ENCODE assay signal across 28 cellular contexts in genomic region chr6:143864234-143864633, GRCh38. TPM values are rescaled to one million over a fixed set of nuclear protein-coding genes. Genes with fewer than 3 reads are reported as not detected.
DNase-seq lines count a peak whose midpoint lies in the region; ATAC-seq, FAIRE-seq and TF ChIP-seq lines count a peak whose summit lies in the region.
"Had no signal": no experiment of that assay in that cellular context is flagged by ENCODE, and none has a peak within 500 bp of the region (broad histone marks: within the 10 kb centered on the region; RNA-seq: fewer than 3 reads in every experiment).

ZC2HC1B (plus strand) TSS chr6:143864474; CDS start chr6:143864540, 66 bp downstream.

- H2AFZ ChIP-seq in HepG2 (ENCODE audit: low read length) = no peak within 1 kb of the TSS

- H4K20me1 ChIP-seq in HepG2 (ENCODE audit: insufficient read depth, low read length) = no peaks in the 10 kb centered on the region

- FAIRE-seq in HepG2 (lab: Jason Lieb, UNC) = no peak
- FAIRE-seq: H54 had no signal

- no peaks in the 10 kb centered on the region for H3K9me3 Mint-ChIP-seq in endothelial cell (ENCODE audit: unreplicated experiment)
- H3K9me3 Mint-ChIP-seq in Calu3 (ENCODE audit: low read depth, unreplicated experiment) = no peaks in the 10 kb centered on the region
- H3K9me3 Mint-ChIP-seq: CD8-positive, alpha-beta memory T cell; HFFc6 had no signal

- no peaks in the 10 kb centered on the region for H3K79me2 ChIP-seq in HepG2 (ENCODE audit: insufficient read depth, low read length)

- no peaks in the 10 kb centered on the region for H3K4me1 Mint-ChIP-seq in endothelial cell (ENCODE audit: unreplicated experiment)
- H3K4me1 Mint-ChIP-seq in Calu3 (ENCODE audit: low read depth, unreplicated experiment) = no peaks in the 10 kb centered on the region
- H3K4me1 Mint-ChIP-seq: CD8-positive, alpha-beta memory T cell had no signal

- no peak within 1 kb of the TSS for H3K4me2 ChIP-seq in HepG2 (ENCODE audit: low read depth, low read length)

- TF ChIP-seq POLR2A in HepG2 (IDR thresholded peaks at IDR 0.05; ENCODE audit: insufficient read depth in 1 of 2, low read depth in 2 of 2, low read length in 2 of 2) (no peak), right lobe of liver (IDR thresholded peaks at IDR 0.05) (no peak)

- H3K9me3 ChIP-seq in HepG2 (ENCODE audit: low read length) (no peaks in the 10 kb centered on the region), right lobe of liver (no peaks in the 10 kb centered on the region)

- TF ChIP-seq RAD21 in HepG2 (CRISPR knock-in tag; IDR thresholded peaks at IDR 0.05) = no peak

- H3K4me1 ChIP-seq in HepG2 (ENCODE audit: insufficient read depth, low read length) (no peaks in the 10 kb centered on the region), right lobe of liver (no peaks in the 10 kb centered on the region), rectal smooth muscle tissue (ENCODE audit: control insufficient read depth, insufficient read depth, low read length) (peaks cover 7% of the 10 kb centered on the region)

- H3K4me3 ChIP-seq in HepG2 (replicated peaks in 1 of 3; ENCODE audit: insufficient read depth in 1 of 3, low read depth in 2 of 3, low read length in 3 of 3) = no peak within 1 kb of the TSS
- H3K4me3 ChIP-seq in right lobe of liver = no peak within 1 kb of the TSS
- H3K4me3 ChIP-seq in rectal smooth muscle tissue (ENCODE audit: low read length) = no peak within 1 kb of the TSS

- TF ChIP-seq CTCF in HepG2 (CRISPR knock-in tag; IDR thresholded peaks at IDR 0.05) = no peak
- no peak for TF ChIP-seq CTCF in right lobe of liver (IDR thresholded peaks at IDR 0.05)
- no peak for TF ChIP-seq CTCF in endothelial cell (IDR thresholded peaks at IDR 0.05; ENCODE audit: unreplicated experiment)
- TF ChIP-seq CTCF in Calu3 (IDR thresholded peaks at IDR 0.05; ENCODE audit: unreplicated experiment) = no peak

- in situ Hi-C loops in HepG2 (cut with HindIII; ENCODE audit: extremely low pct_ligation_motif_present, low pct_unique_long_range_greater_than_20kb) = no loop called here

- H3K36me3 Mint-ChIP-seq in endothelial cell (ENCODE audit: low read depth, unreplicated experiment) = peaks cover 30% of the 10 kb centered on the region
- H3K36me3 Mint-ChIP-seq in Calu3 (ENCODE audit: insufficient read depth, unreplicated experiment) = peaks cover 14% of the 10 kb centered on the region

- ATAC-seq in HepG2 (no peak), right lobe of liver (no peak), HG03469 (IDR thresholded peaks at IDR 0.05; ENCODE audit: unreplicated experiment) (no peak)
- ATAC-seq: PC-3 had no signal

- CTCF ChIA-PET in HepG2 (lab: Yijun Ruan, JAX; ENCODE audit: low intra/inter-chr PET ratio, low total read pairs) (no interaction called here), Calu3 (lab: Charles Lee) (no interaction called here)

- H3K27me3 Mint-ChIP-seq in endothelial cell (ENCODE audit: unreplicated experiment) (no peaks in the 10 kb centered on the region), Calu3 (ENCODE audit: unreplicated experiment) (no peaks in the 10 kb centered on the region)
- H3K27me3 Mint-ChIP-seq: CD8-positive, alpha-beta memory T cell had no signal

- H3K9ac ChIP-seq in HepG2 (ENCODE audit: insufficient read depth, low read depth, low read length) (no peak within 1 kb of the TSS), rectal smooth muscle tissue (ENCODE audit: low read length) (no peak within 1 kb of the TSS)

- no TSS peak for BruUV-seq in HepG2 (replicated peaks; lab: Mats Ljungman, UMichigan)
- BruUV-seq in Calu3 (replicated peaks; lab: Mats Ljungman, UMichigan) = no TSS peak

- DNase-seq in HepG2 (ENCODE audit: low spot score) (no peak), right lobe of liver (no peak), endothelial cell (ENCODE audit: low spot score) (no peak), Calu3 (no peak), DMS114 treated with DMSO at 0.1 percent for 48 hours (lab: John Stamatoyannopoulos, UW; ENCODE audit: unreplicated experiment) (no peak)
- no peak for DNase-seq in activated CD4-positive, alpha-beta T cell treated with anti-CD3 and anti-CD28 coated beads, Interleukin-2, amount 50 U/mL, for 4 hours
- DNase-seq: AML-193; C1 segment of cervical spinal cord; CD8-positive, alpha-beta memory T cell; DMS53; GDM1; HFFc6; KBM-7; MM.1S; NCI-H1048; NCI-H1417 treated with DMSO at 0.1 percent for 48 hours; NCI-H187 treated with DMSO at 0.1 percent for 48 hours; NCI-H2107; NCI-H446 treated with DMSO at 0.1 percent for 48 hours; NCI-H526 treated with DMSO at 0.1 percent for 48 hours; PC-3; SHP77 had no signal

- WGBS in HepG2 (ENCODE audit: low lambda C conversion rate) = 100% methylated on average over 1 of the region's 1 CpG
- 81% methylated on average over 1 of the region's 1 CpG for WGBS in right lobe of liver (ENCODE audit: insufficient coverage, low coverage, low lambda C conversion rate, missing lambda C conversion rate)

- no peak for TF ChIP-seq EP300 in HepG2 (IDR thresholded peaks at IDR 0.05; ENCODE audit: low read depth in 2 of 2, low read length in 2 of 2)
- no peak for TF ChIP-seq EP300 in HepG2 (CRISPR knock-in tag; IDR thresholded peaks at IDR 0.05; ENCODE audit: borderline replicate concordance)

- H3K4me3 Mint-ChIP-seq in endothelial cell (ENCODE audit: unreplicated experiment) (no peak within 1 kb of the TSS), Calu3 (ENCODE audit: low read depth, unreplicated experiment) (no peak within 1 kb of the TSS)
- H3K4me3 Mint-ChIP-seq: CD8-positive, alpha-beta memory T cell; HFFc6 had no signal

- intact Hi-C loops in HepG2 (cut with micrococcal nuclease; ENCODE audit: unreplicated experiment) = no loop called here
- intact Hi-C loops in right lobe of liver (cut with DNase I) = no loop called here
- intact Hi-C loops in Calu3 (cut with micrococcal nuclease; ENCODE audit: unreplicated experiment) = no loop called here

- peaks cover 1 to 46% of the 10 kb centered on the region in 2 experiments; a peak in 4 of 5 replicates for H3K36me3 ChIP-seq in HepG2 (replicated peaks in 1 of 2; ENCODE audit: control insufficient read depth in 1 of 2, insufficient read depth in 2 of 2, low read length in 2 of 2)
- H3K36me3 ChIP-seq in right lobe of liver = peaks cover 8 to 48% (median 25%) of the 10 kb centered on the region in 4 donors
- H3K36me3 ChIP-seq in rectal smooth muscle tissue (ENCODE audit: control insufficient read depth, insufficient read depth, low read length) = no peaks in the 10 kb centered on the region

- H3K27ac Mint-ChIP-seq in endothelial cell (ENCODE audit: unreplicated experiment) (peak within 1 kb of the TSS; percentile 30), Calu3 (ENCODE audit: unreplicated experiment) (no peak within 1 kb of the TSS)
- H3K27ac Mint-ChIP-seq: HFFc6 had no signal

- POLR2A ChIA-PET in HepG2 (lab: Yijun Ruan, JAX) = interaction anchor here (2.3 kb wide), 1 partner anchor 21 kb away, joined by 10 read pairs; the partner anchor contains the start of gene LTV1

- H3K27ac ChIP-seq in HepG2 (ENCODE audit: extremely low read length, insufficient read depth, low read length) = no peak within 1 kb of the TSS
- no peak within 1 kb of the TSS for H3K27ac ChIP-seq in right lobe of liver
- peak within 1 kb of the TSS; percentile 46 for H3K27ac ChIP-seq in rectal smooth muscle tissue (ENCODE audit: low read depth, low read length)

- no peaks in the 10 kb centered on the region for H3K27me3 ChIP-seq in HepG2 (ENCODE audit: control insufficient read depth in 1 of 2, insufficient read depth in 2 of 2, low read length in 2 of 2)
- no peaks in the 10 kb centered on the region for H3K27me3 ChIP-seq in right lobe of liver
- no peaks in the 10 kb centered on the region for H3K27me3 ChIP-seq in rectal smooth muscle tissue (ENCODE audit: control insufficient read depth, insufficient read depth, low read length)

TF ChIP-seq in HepG2, 621 proteins besides CTCF, POLR2A, EP300 and RAD21:
- TF ChIP-seq POLR2AphosphoS2 (IDR thresholded peaks at IDR 0.05; ENCODE audit: low read depth, low read length) (0 out of 2 replicates have a peak, but pooled peaks have one; percentile 43), ZNF263 (CRISPR knock-in tag; IDR thresholded peaks at IDR 0.05) (no peak), ATF7 (IDR thresholded peaks at IDR 0.05) (peak; percentile 96), ATF7 (CRISPR knock-in tag; IDR thresholded peaks at IDR 0.05) (no peak), CREB1 (IDR thresholded peaks at IDR 0.05) (peak; percentile 27; the same call in 1 of the 2 replicates), CREB1 (CRISPR knock-in tag; IDR thresholded peaks at IDR 0.05) (no peak), HNF4G (IDR thresholded peaks at IDR 0.05; ENCODE audit: borderline replicate concordance, low read depth, low read length) (no peak), HNF4G (CRISPR knock-in tag; IDR thresholded peaks at IDR 0.05; ENCODE audit: borderline replicate concordance, low read depth) (no peak)

RNA-seq across cellular contexts. Expression of gene ZC2HC1B, which starts in this region (rescaled TPM):
- total RNA-seq in HepG2 (2016; rRNA removed; fragmentation: Illumina TruSeq; extraction: Trizol) (not detected in 2 replicates), right lobe of liver (not detected), endothelial cell (ENCODE audit: unreplicated experiment) (0.28 TPM), Calu3 (2022) (not detected in 2 replicates)
- total RNA-seq in HepG2 (2016; cell fraction: cytosol; rRNA removed; fragmentation: Illumina TruSeq; extraction: Trizol; ENCODE audit: low read depth) = not detected in 2 replicates
- not detected in 2 replicates for total RNA-seq in HepG2 (2016; cell fraction: insoluble cytoplasmic fraction; rRNA removed; fragmentation: Illumina TruSeq; extraction: Trizol)
- not detected in 2 replicates for total RNA-seq in HepG2 (2016; cell fraction: membrane; rRNA removed; fragmentation: Illumina TruSeq; extraction: Trizol)
- not detected in 2 replicates for total RNA-seq in HepG2 (2016; cell fraction: nucleus; rRNA removed; fragmentation: Illumina TruSeq; extraction: Trizol)
- polyA plus RNA-seq in HepG2 (2011; rRNA removed) = not detected in 2 replicates
- polyA plus RNA-seq in HepG2 (2011; cell fraction: cytosol; rRNA removed) = not detected in 2 replicates
- polyA plus RNA-seq in HepG2 (2011; cell fraction: nucleus; rRNA removed) = not detected in 2 replicates
- not detected in 2 replicates for polyA plus RNA-seq in HepG2 (2012)
- polyA plus RNA-seq in HepG2 (2016; cell fraction: cytosol; fragmentation: Illumina TruSeq; extraction: Trizol; ENCODE audit: low read depth) = not detected in 2 replicates
- not detected in 2 replicates for polyA plus RNA-seq in HepG2 (2016; cell fraction: insoluble cytoplasmic fraction; fragmentation: Illumina TruSeq; extraction: Trizol; ENCODE audit: low read depth)
- polyA plus RNA-seq in HepG2 (2016; cell fraction: membrane; fragmentation: Illumina TruSeq; extraction: Trizol; ENCODE audit: low read depth) = not detected in 2 replicates
- polyA plus RNA-seq in HepG2 (2016; cell fraction: nucleus; fragmentation: Illumina TruSeq; extraction: Trizol; ENCODE audit: insufficient read depth, low read depth) = not detected in 2 replicates
- polyA minus RNA-seq in HepG2 (2011; rRNA and poly(A)+ RNA removed; ENCODE audit: low replicate concordance) = not detected in 2 replicates
- not detected in 2 replicates for polyA minus RNA-seq in HepG2 (2011; cell fraction: cytosol; rRNA and poly(A)+ RNA removed)
- not detected in 2 replicates for polyA minus RNA-seq in HepG2 (2011; cell fraction: nucleus; rRNA and poly(A)+ RNA removed)
- total RNA-seq: A172; CD8-positive, alpha-beta memory T cell; HFFc6; PC-3; RPMI7951 had no signal
- polyA plus RNA-seq: AG04450; CD8-positive, alpha-beta memory T cell had no signal
